ENCODE assay signal across 8 cellular contexts in the genomic region with DNA sequence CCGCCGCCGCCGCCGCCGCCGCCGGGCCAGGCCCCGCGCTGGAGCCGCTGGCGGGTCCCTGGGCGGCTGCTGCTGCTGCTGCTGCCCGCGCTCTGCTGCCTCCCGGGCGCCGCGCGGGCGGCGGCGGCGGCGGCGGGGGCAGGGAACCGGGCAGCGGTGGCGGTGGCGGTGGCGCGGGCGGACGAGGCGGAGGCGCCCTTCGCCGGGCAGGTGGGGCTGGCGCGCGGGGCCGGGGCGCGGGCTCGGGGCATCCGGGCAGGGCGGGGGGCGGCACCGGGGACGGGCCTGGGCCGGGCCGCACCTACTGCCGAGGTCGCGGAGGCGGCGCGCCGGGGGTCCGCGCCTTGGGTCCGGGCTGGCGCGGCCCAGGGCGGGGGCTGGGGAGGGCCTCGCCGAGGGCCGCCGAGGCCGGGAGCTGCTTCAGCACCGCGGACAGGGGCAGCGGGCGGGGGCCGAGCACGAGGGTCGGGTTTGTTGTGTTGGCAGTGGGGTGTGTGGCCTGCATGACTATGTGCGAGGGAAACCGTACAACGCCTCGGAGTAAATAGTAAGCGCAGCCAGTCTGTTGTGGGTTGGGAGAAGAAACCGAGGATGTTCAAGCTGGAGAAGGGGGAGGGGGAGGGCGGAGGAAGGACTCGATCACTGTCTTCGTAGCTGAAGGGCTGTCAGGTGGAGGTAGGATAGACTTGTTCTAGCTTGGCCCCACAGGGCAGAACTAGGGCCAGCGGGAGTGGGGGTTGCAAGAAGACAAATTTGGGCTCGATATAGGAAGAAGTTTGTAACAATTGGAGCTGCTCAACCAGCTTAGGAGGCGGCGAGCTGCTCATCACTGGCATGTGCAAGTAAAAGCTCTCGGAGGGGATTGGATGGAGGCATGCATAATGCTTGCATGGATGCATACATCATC. TPM values are rescaled to one million over a fixed set of nuclear protein-coding genes. Genes with fewer than 3 reads are reported as not detected.
DNase-seq lines count a peak whose midpoint lies in the region; ATAC-seq and TF ChIP-seq lines count a peak whose summit lies in the region.

No MANE protein-coding gene starts in this region.

- H3K9me3 Mint-ChIP-seq in Calu3 (ENCODE audit: low read depth, unreplicated experiment): no peaks in the 10 kb centered on the region

- no peak overlapping the region for H4K8ac ChIP-seq in mesenchymal stem cell (ENCODE audit: low read length)

- peak overlapping the region in 1 of 2 experiments; percentile 88 for H3K23ac ChIP-seq in mesenchymal stem cell (ENCODE audit: low read length in 2 of 2)

- peaks cover 12% of the 10 kb centered on the region for H3K4me1 ChIP-seq in mesenchymal stem cell (ENCODE audit: control insufficient read depth, insufficient read depth, low read depth, low read length)

- intact Hi-C loops in Calu3 (cut with micrococcal nuclease; ENCODE audit: unreplicated experiment): no loop called here
- intact Hi-C loops in dorsolateral prefrontal cortex (cut with DNase I): no loop called here

- WGBS in mesenchymal stem cell: 5% methylated on average over 62 of the region's 91 CpGs

- no peak overlapping the region for H3K4ac ChIP-seq in mesenchymal stem cell (ENCODE audit: low read depth in 1 of 2, low read length in 2 of 2)

- no peak for ATAC-seq in HG03280 (IDR thresholded peaks at IDR 0.05; ENCODE audit: unreplicated experiment)
- no peak for ATAC-seq in GM19395 (IDR thresholded peaks at IDR 0.05; ENCODE audit: unreplicated experiment)

- CTCF ChIA-PET in Calu3 (lab: Charles Lee): interaction anchor here (0.5 to 1.8 kb wide), 3 partner anchors 80 to 101 kb away, joined by 3 to 4 read pairs (median 3); partner anchors contain the start of gene EDEM2

- H3K27me3 ChIP-seq in dorsolateral prefrontal cortex: no peaks in the 10 kb centered on the region
- peaks cover 30 to 32% of the 10 kb centered on the region in 2 experiments for H3K27me3 ChIP-seq in mesenchymal stem cell (ENCODE audit: control insufficient read depth in 1 of 2, insufficient read depth in 1 of 2, low read length in 2 of 2)

- H3K9ac ChIP-seq in mesenchymal stem cell (ENCODE audit: low read length): no peak overlapping the region

- peak overlapping the region in 11 of 59 donors; percentile 0 to 84 (median 29) for H3K27ac ChIP-seq in dorsolateral prefrontal cortex
- no peak overlapping the region for H3K27ac ChIP-seq in mesenchymal stem cell (ENCODE audit: low read length, poor library complexity, severe bottlenecking)

- peaks cover 66% of the 10 kb centered on the region for H3K27me3 Mint-ChIP-seq in Calu3 (ENCODE audit: unreplicated experiment)

- H3K27ac Mint-ChIP-seq in Calu3 (ENCODE audit: unreplicated experiment): no peak overlapping the region

- H4K91ac ChIP-seq in mesenchymal stem cell (ENCODE audit: low read length): no peak overlapping the region

- H3K18ac ChIP-seq in mesenchymal stem cell (ENCODE audit: low read depth in 1 of 2, low read length in 2 of 2): no peak overlapping the region

- TF ChIP-seq CTCF in Calu3 (IDR thresholded peaks at IDR 0.05; ENCODE audit: unreplicated experiment): no peak
- TF ChIP-seq CTCF in dorsolateral prefrontal cortex (IDR thresholded peaks at IDR 0.05 in 54 of 56, conservative IDR thresholded peaks at IDR 0.05 in 2 of 56; ENCODE audit: low read depth in 1 of 56, partially characterized antibody in 56 of 56): no peak

- H3K36me3 Mint-ChIP-seq in Calu3 (ENCODE audit: insufficient read depth, unreplicated experiment): peaks cover 4% of the 10 kb centered on the region

- no peak overlapping the region for H2BK120ac ChIP-seq in mesenchymal stem cell (ENCODE audit: low read depth, low read length)

- no peak overlapping the region for H2BK5ac ChIP-seq in mesenchymal stem cell (ENCODE audit: low read depth, low read length, poor library complexity, severe bottlenecking)

- no peaks in the 10 kb centered on the region for H3K9me3 ChIP-seq in mesenchymal stem cell (ENCODE audit: control insufficient read depth, low read length)

- no peaks in the 10 kb centered on the region for H3K36me3 ChIP-seq in mesenchymal stem cell (ENCODE audit: control insufficient read depth in 1 of 2, insufficient read depth in 2 of 2, low read depth in 1 of 2, low read length in 2 of 2)

- DNase-seq in Calu3: peak; percentile 74
- DNase-seq in NCI-H1105 (lab: John Stamatoyannopoulos, UW): peak; percentile 17
- DNase-seq in activated CD4-positive, alpha-beta T cell treated with anti-CD3 and anti-CD28 coated beads, Interleukin-2, amount 50 U/mL, for 48 hours: peak; percentile 47 to 49
- peak in 7 of 10 donors; percentile 31 to 57 (median 46) for DNase-seq in dorsolateral prefrontal cortex
- DNase-seq in mesenchymal stem cell: peak; percentile 56
- peak; percentile 9 for DNase-seq in stimulated activated CD8-positive, alpha-beta memory T cell treated with anti-CD3 and anti-CD28 coated beads, Interleukin-7, amount 100 ng/mL, for 24 hours (ENCODE audit: low read depth)

- H3K4me3 ChIP-seq in dorsolateral prefrontal cortex (peak overlapping the region in 57 of 59 donors; percentile 17 to 67 (median 50)), mesenchymal stem cell (ENCODE audit: insufficient read depth in 1 of 2, low read depth in 1 of 2, low read length in 2 of 2) (peak overlapping the region; percentile 56 to 58)

- H2AFZ ChIP-seq in mesenchymal stem cell (ENCODE audit: low read depth, low read length): peak overlapping the region; percentile 46

- no peak overlapping the region for H2BK15ac ChIP-seq in mesenchymal stem cell (ENCODE audit: low read depth, poor library complexity, severe bottlenecking)

- H2AK5ac ChIP-seq in mesenchymal stem cell (ENCODE audit: low read length, severe bottlenecking): no peak overlapping the region

- H3K4me3 Mint-ChIP-seq in Calu3 (ENCODE audit: low read depth, unreplicated experiment): peak overlapping the region; percentile 41

- H3K4me2 ChIP-seq in mesenchymal stem cell (ENCODE audit: low read length, poor library complexity, severe bottlenecking): peak overlapping the region; percentile 83

- BruUV-seq in Calu3 (replicated peaks; lab: Mats Ljungman, UMichigan): no TSS peak

- peaks cover 2% of the 10 kb centered on the region for H3K79me1 ChIP-seq in mesenchymal stem cell (replicated peaks; ENCODE audit: low read length, poor library complexity, severe bottlenecking)

- no peak overlapping the region for H3K14ac ChIP-seq in mesenchymal stem cell (ENCODE audit: low read length in 2 of 2)

- H3K4me1 Mint-ChIP-seq in Calu3 (ENCODE audit: low read depth, unreplicated experiment): no peaks in the 10 kb centered on the region

- H2BK12ac ChIP-seq in mesenchymal stem cell (ENCODE audit: low read length in 2 of 2): no peak overlapping the region

RNA-seq across cellular contexts. Expression of gene MMP24, which starts 0.5 kb away (rescaled TPM):
- total RNA-seq in Calu3 (2022) (5.8 and 8.2 TPM in 2 replicates), dorsolateral prefrontal cortex (10 to 100 TPM in 113 of 120 experiments, 1 to 10 TPM in 7; 4.1 to 22.1 (median 15.5) TPM)
- 0.01 TPM for polyA plus RNA-seq in mesenchymal stem cell (2013, experiment 1 of 2)
- 0.01 TPM for polyA plus RNA-seq in mesenchymal stem cell (2013, experiment 2 of 2)

RNA-seq across cellular contexts. Expression of gene MMP24OS, which starts 50.9 kb away (rescaled TPM):
- total RNA-seq in Calu3 (2022) (86.8 and 95.4 TPM in 2 replicates), dorsolateral prefrontal cortex (100 to 1,000 TPM in 10 of 120 experiments, 10 to 100 TPM in 110; 55.0 to 112 (median 79.5) TPM)
- polyA plus RNA-seq in mesenchymal stem cell (2013, experiment 1 of 2): 114 TPM
- polyA plus RNA-seq in mesenchymal stem cell (2013, experiment 2 of 2): 114 TPM

RNA-seq across cellular contexts. Expression of gene PROCR, which starts 55.2 kb away (rescaled TPM):
- total RNA-seq in Calu3 (2022): 9.7 and 10.3 TPM in 2 replicates
- 1 to 10 TPM in 105 of 120 experiments, under 1 TPM in 15; 0.47 to 8.8 (median 1.9) TPM for total RNA-seq in dorsolateral prefrontal cortex
- polyA plus RNA-seq in mesenchymal stem cell (2013, experiment 1 of 2): 44.9 TPM
- polyA plus RNA-seq in mesenchymal stem cell (2013, experiment 2 of 2): 46.0 TPM

RNA-seq across cellular contexts. Expression of gene EIF6, which starts 57.5 kb away (rescaled TPM):
- 271 and 317 TPM in 2 replicates for total RNA-seq in Calu3 (2022)
- 10 to 100 TPM; 28.3 to 69.2 (median 53.1) TPM for total RNA-seq in dorsolateral prefrontal cortex
- polyA plus RNA-seq in mesenchymal stem cell (2013, experiment 1 of 2): 110 TPM
- 112 TPM for polyA plus RNA-seq in mesenchymal stem cell (2013, experiment 2 of 2)

Comparison
In these comparisons a context has a peak if more than half of its experiments do, and no peak if none do; other contexts are left out.
1. DNase-seq: peak in every context shown above with its lines; median percentile 74 in Calu3; 56 in mesenchymal stem cell; 48 in activated CD4-positive, alpha-beta T cell treated with anti-CD3 and anti-CD28 coated beads, Interleukin-2, amount 50 U/mL, for 48 hours; 46 in dorsolateral prefrontal cortex; 17 in NCI-H1105; 9 in stimulated activated CD8-positive, alpha-beta memory T cell treated with anti-CD3 and anti-CD28 coated beads, Interleukin-7, amount 100 ng/mL, for 24 hours.